Comparison of ENCODE assay signal across 30 cellular contexts in the genomic region with DNA sequence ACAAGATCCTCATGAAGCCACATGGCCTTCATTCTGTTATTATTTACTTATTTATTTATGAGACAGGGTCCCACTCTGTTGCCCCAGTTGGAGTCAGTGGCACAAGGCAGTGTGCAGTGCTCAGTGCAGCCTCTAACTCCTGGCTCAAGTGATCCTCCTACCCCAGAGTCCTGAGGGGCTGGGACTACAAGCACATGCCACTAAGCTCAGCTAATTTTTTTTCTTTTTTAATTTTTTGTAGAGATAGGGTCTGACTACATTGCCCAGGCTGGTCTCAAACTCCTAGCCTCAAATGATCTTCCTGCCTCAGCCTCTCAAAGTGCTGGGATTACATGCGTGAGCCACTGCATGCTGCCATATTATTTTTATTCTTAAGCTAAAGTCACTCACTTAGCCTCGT.
"Had no signal": no experiment of that assay in that cellular context is flagged by ENCODE, and none has a peak within 500 bp of the region (broad histone marks: within the 10 kb centered on the region; RNA-seq: fewer than 3 reads in every experiment).

No MANE protein-coding gene starts in this region.

- H3K9me3 ChIP-seq: pancreas, prostate gland, right atrium auricular region, spleen, suprapubic skin, testis, tibial artery, transverse colon, upper lobe of right lung, uterus had no signal

- DNase-seq: naive thymus-derived CD4-positive, alpha-beta T cell; natural killer cell; nephron progenitor cell; occipital lobe; pancreas; retina; spleen; stimulated activated CD4-positive, alpha-beta T cell treated with anti-CD3 and anti-CD28 coated beads, Interleukin-12 subunit alpha, Interleukin-12 subunit beta, amount 100 ng/mL, for 4 hours; stimulated activated CD4-positive, alpha-beta T cell treated with anti-CD3 and anti-CD28 coated beads, Interleukin-1b, Interleukin-23, amount 100 ng/mL, for 48 hours; stimulated activated CD4-positive, alpha-beta T cell treated with anti-CD3 and anti-CD28 coated beads, Interleukin-4, amount 100 ng/mL, for 1 hour; stimulated activated CD4-positive, alpha-beta T cell treated with anti-CD3 and anti-CD28 coated beads, Interleukin-4, amount 100 ng/mL, for 4 hours; stimulated activated CD8-positive, alpha-beta memory T cell treated with anti-CD3 and anti-CD28 coated beads, Interleukin-4, amount 100 ng/mL, for 48 hours; stimulated activated naive CD4-positive, alpha-beta T cell; stimulated activated naive CD8-positive, alpha-beta T cell treated with anti-CD3 and anti-CD28 coated beads, Interleukin-15, amount 100 ng/mL, for 72 hours; stimulated activated naive CD8-positive, alpha-beta T cell treated with anti-CD3 and anti-CD28 coated beads, Interleukin-15, Interleukin-2, amounts not matched to agents 100 U/mL and 50 U/mL, for 24 hours; substantia nigra; tibial artery; transverse colon; upper lobe of right lung; uterus had no signal

- H3K4me1 ChIP-seq: pancreas, prostate gland, suprapubic skin, tibial artery, transverse colon, upper lobe of right lung, uterus had no signal

- H3K27ac Mint-ChIP-seq: naive thymus-derived CD4-positive, alpha-beta T cell; natural killer cell; nephron progenitor cell; neural progenitor cell; stimulated activated memory B cell treated with anti-CD40 and anti-IgM and Interleukin-4, amounts not matched to agents 10 μg/mL and 1 μg/mL and 100 μg/mL, for 72 hours; stimulated activated naive CD8-positive, alpha-beta T cell treated with anti-CD3 and anti-CD28 coated beads, Interleukin-15, amount 100 ng/mL, for 72 hours; type B pancreatic cell had no signal

- ATAC-seq: naive thymus-derived CD4-positive, alpha-beta T cell; natural killer cell; pancreas; sciatic nerve; stimulated activated memory B cell treated with anti-CD40 and anti-IgM and Interleukin-4, amounts not matched to agents 10 μg/mL and 1 μg/mL and 100 μg/mL, for 72 hours; stimulated activated naive CD8-positive, alpha-beta T cell treated with anti-CD3 and anti-CD28 coated beads, Interleukin-15, amount 100 ng/mL, for 72 hours; stimulated activated naive CD8-positive, alpha-beta T cell treated with anti-CD3 and anti-CD28 coated beads, Interleukin-15, Interleukin-2, amounts not matched to agents 100 U/mL and 50 U/mL, for 24 hours; upper lobe of right lung had no signal

- H3K36me3 ChIP-seq: neural progenitor cell, pancreas, prostate gland, right atrium auricular region, spleen, suprapubic skin, tibial artery, transverse colon, upper lobe of right lung, uterus had no signal

- H3K27ac ChIP-seq: neural progenitor cell, pancreas, prostate gland, right atrium auricular region, skin epidermis, spleen, suprapubic skin, testis, tibial artery, transverse colon, upper lobe of right lung, uterus had no signal

- H3K9me3 Mint-ChIP-seq: nephron progenitor cell; neural progenitor cell; stimulated activated naive CD8-positive, alpha-beta T cell treated with anti-CD3 and anti-CD28 coated beads, Interleukin-15, amount 100 ng/mL, for 72 hours; type B pancreatic cell had no signal

- H3K27me3 ChIP-seq: neural progenitor cell, pancreas, right atrium auricular region, spleen, suprapubic skin, testis, tibial artery, transverse colon, upper lobe of right lung, uterus had no signal

- H3K27me3 Mint-ChIP-seq: stimulated activated memory B cell treated with anti-CD40 and anti-IgM and Interleukin-4, amounts not matched to agents 10 μg/mL and 1 μg/mL and 100 μg/mL, for 72 hours had no signal

- H3K36me3 Mint-ChIP-seq: naive thymus-derived CD4-positive, alpha-beta T cell; natural killer cell; neural progenitor cell; stimulated activated memory B cell treated with anti-CD40 and anti-IgM and Interleukin-4, amounts not matched to agents 10 μg/mL and 1 μg/mL and 100 μg/mL, for 72 hours; type B pancreatic cell had no signal

- H3K4me3 ChIP-seq: neural progenitor cell, pancreas, prostate gland, right atrium auricular region, skin epidermis, smooth muscle cell, spleen, suprapubic skin, testis, tibial artery, transverse colon, upper lobe of right lung, uterus had no signal

- H3K4me3 Mint-ChIP-seq: naive thymus-derived CD4-positive, alpha-beta T cell; natural killer cell; nephron progenitor cell; neural progenitor cell; stimulated activated memory B cell treated with anti-CD40 and anti-IgM and Interleukin-4, amounts not matched to agents 10 μg/mL and 1 μg/mL and 100 μg/mL, for 72 hours; stimulated activated naive CD8-positive, alpha-beta T cell treated with anti-CD3 and anti-CD28 coated beads, Interleukin-15, amount 100 ng/mL, for 72 hours; type B pancreatic cell had no signal

- H3K4me1 Mint-ChIP-seq: naive thymus-derived CD4-positive, alpha-beta T cell; natural killer cell; stimulated activated memory B cell treated with anti-CD40 and anti-IgM and Interleukin-4, amounts not matched to agents 10 μg/mL and 1 μg/mL and 100 μg/mL, for 72 hours; stimulated activated naive CD8-positive, alpha-beta T cell treated with anti-CD3 and anti-CD28 coated beads, Interleukin-15, amount 100 ng/mL, for 72 hours had no signal
